In genomic region chr5:38681024-38681805, GRCh38 we compare ENCODE assay signal across 26 cellular contexts.
"Had no signal": no experiment of that assay in that cellular context is flagged by ENCODE, and none has a peak within 500 bp of the region (broad histone marks: within the 10 kb centered on the region; RNA-seq: fewer than 3 reads in every experiment).

No MANE protein-coding gene starts in this region.

- H3K27me3 Mint-ChIP-seq: activated CD8-positive, alpha-beta memory T cell treated with anti-CD3 and anti-CD28 coated beads, Interleukin-2, amount 10 ng/mL, durations not matched to agents 7 days and 5 days; activated CD8-positive, alpha-beta T cell treated with anti-CD3 and anti-CD28 coated beads for 36 hours; activated naive CD4-positive, alpha-beta T cell treated with anti-CD3 and anti-CD28 coated beads, Interleukin-2, amount 10 ng/mL, durations not matched to agents 7 days and 5 days; memory B cell had no signal

- H3K4me1 ChIP-seq: colonic mucosa, esophagus squamous epithelium, foreskin keratinocyte, spleen had no signal

- DNase-seq: activated CD4-positive, alpha-beta T cell treated with anti-CD3 and anti-CD28 coated beads, Interleukin-2, amount 10 ng/mL, durations not matched to agents 7 days and 5 days; activated CD8-positive, alpha-beta memory T cell treated with anti-CD3 and anti-CD28 coated beads, Interleukin-2, amount 10 ng/mL, durations not matched to agents 7 days and 5 days; activated CD8-positive, alpha-beta T cell treated with anti-CD3 and anti-CD28 coated beads for 36 hours; activated effector memory CD4-positive, alpha-beta T cell treated with anti-CD3 and anti-CD28 coated beads, Interleukin-2, amount 50 U/mL, for 16 hours; activated naive CD4-positive, alpha-beta T cell treated with anti-CD3 and anti-CD28 coated beads, Interleukin-2, amount 10 ng/mL, durations not matched to agents 7 days and 5 days; activated T-cell treated with anti-CD3 and anti-CD28 coated beads for 4 hours; aorta; central memory CD4-positive, alpha-beta T cell; colonic mucosa; endodermal cell; esophagus squamous epithelium; foreskin keratinocyte; kidney glomerular epithelial cell; mucosa of descending colon; occipital lobe; spleen; stimulated activated CD4-positive, alpha-beta T cell treated with anti-CD3 and anti-CD28 coated beads, Interleukin-4, amount 100 ng/mL, for 24 hours; stimulated activated naive CD4-positive, alpha-beta T cell treated with Interleukin-2 at 50 U/mL for 16 hours; T-cell had no signal

- H3K36me3 Mint-ChIP-seq: activated CD8-positive, alpha-beta memory T cell treated with anti-CD3 and anti-CD28 coated beads, Interleukin-2, amount 10 ng/mL, durations not matched to agents 7 days and 5 days; activated naive CD4-positive, alpha-beta T cell treated with anti-CD3 and anti-CD28 coated beads, Interleukin-2, amount 10 ng/mL, durations not matched to agents 7 days and 5 days; brain; memory B cell; T-cell had no signal

- H2AFZ ChIP-seq: hepatocyte had no signal

- H3K36me3 ChIP-seq: colonic mucosa, esophagus squamous epithelium, spleen, tibial nerve had no signal

- H3K27ac ChIP-seq: colonic mucosa, esophagus squamous epithelium, foreskin keratinocyte, hepatocyte, VCaP had no signal

- H3K27ac Mint-ChIP-seq: activated CD4-positive, alpha-beta T cell treated with anti-CD3 and anti-CD28 coated beads, Interleukin-2, amount 10 ng/mL, durations not matched to agents 7 days and 5 days; activated CD8-positive, alpha-beta memory T cell treated with anti-CD3 and anti-CD28 coated beads, Interleukin-2, amount 10 ng/mL, durations not matched to agents 7 days and 5 days; activated CD8-positive, alpha-beta T cell treated with anti-CD3 and anti-CD28 coated beads for 36 hours; activated naive CD4-positive, alpha-beta T cell treated with anti-CD3 and anti-CD28 coated beads, Interleukin-2, amount 10 ng/mL, durations not matched to agents 7 days and 5 days; brain; endodermal cell; memory B cell; T-cell; T-helper 2 cell treated with Interferon-gamma antibody and Interleukin-4, amounts not matched to agents 5 μg/mL and 100 μg/mL, for 36 hours had no signal

- H3K79me2 ChIP-seq: hepatocyte had no signal

- H3K9me3 ChIP-seq: colonic mucosa, esophagus squamous epithelium, mucosa of descending colon, spleen, tibial nerve had no signal

- H3K4me1 Mint-ChIP-seq: activated CD4-positive, alpha-beta T cell treated with anti-CD3 and anti-CD28 coated beads, Interleukin-2, amount 10 ng/mL, durations not matched to agents 7 days and 5 days; activated CD8-positive, alpha-beta memory T cell treated with anti-CD3 and anti-CD28 coated beads, Interleukin-2, amount 10 ng/mL, durations not matched to agents 7 days and 5 days; activated naive CD4-positive, alpha-beta T cell treated with anti-CD3 and anti-CD28 coated beads, Interleukin-2, amount 10 ng/mL, durations not matched to agents 7 days and 5 days; brain; memory B cell; T-cell had no signal

- H3K9me3 Mint-ChIP-seq: activated CD4-positive, alpha-beta T cell treated with anti-CD3 and anti-CD28 coated beads, Interleukin-2, amount 10 ng/mL, durations not matched to agents 7 days and 5 days; activated CD8-positive, alpha-beta T cell treated with anti-CD3 and anti-CD28 coated beads for 36 hours; activated naive CD4-positive, alpha-beta T cell treated with anti-CD3 and anti-CD28 coated beads, Interleukin-2, amount 10 ng/mL, durations not matched to agents 7 days and 5 days; endodermal cell; memory B cell; T-helper 2 cell treated with Interferon-gamma antibody and Interleukin-4, amounts not matched to agents 5 μg/mL and 100 μg/mL, for 36 hours had no signal

- H3K4me3 ChIP-seq: colonic mucosa, esophagus squamous epithelium, hepatocyte, mucosa of descending colon, spleen, tibial nerve had no signal

- ATAC-seq: activated CD4-positive, CD25-positive, alpha-beta regulatory T cell treated with anti-CD3 and anti-CD28 coated beads, Interleukin-2, amount 50 U/mL, for 24 hours; activated CD8-positive, alpha-beta memory T cell treated with anti-CD3 and anti-CD28 coated beads, Interleukin-2, amount 10 ng/mL, durations not matched to agents 7 days and 5 days; activated CD8-positive, alpha-beta T cell treated with anti-CD3 and anti-CD28 coated beads for 36 hours; foreskin keratinocyte; mucosa of descending colon; T-cell had no signal

- H3K4me2 ChIP-seq: hepatocyte had no signal

- H3K4me3 Mint-ChIP-seq: activated CD4-positive, alpha-beta T cell treated with anti-CD3 and anti-CD28 coated beads, Interleukin-2, amount 10 ng/mL, durations not matched to agents 7 days and 5 days; activated CD8-positive, alpha-beta memory T cell treated with anti-CD3 and anti-CD28 coated beads, Interleukin-2, amount 10 ng/mL, durations not matched to agents 7 days and 5 days; activated CD8-positive, alpha-beta T cell treated with anti-CD3 and anti-CD28 coated beads for 36 hours; activated naive CD4-positive, alpha-beta T cell treated with anti-CD3 and anti-CD28 coated beads, Interleukin-2, amount 10 ng/mL, durations not matched to agents 7 days and 5 days; brain; endodermal cell; memory B cell; T-cell; T-helper 2 cell treated with Interferon-gamma antibody and Interleukin-4, amounts not matched to agents 5 μg/mL and 100 μg/mL, for 36 hours had no signal

- H3K27me3 ChIP-seq: colonic mucosa, esophagus squamous epithelium, spleen, tibial nerve had no signal
